41 cellular contexts compared by ENCODE assay signal in genomic region chr5:1244255-1244654, GRCh38. TPM values are rescaled to one million over a fixed set of nuclear protein-coding genes. Genes with fewer than 3 reads are reported as not detected.
"Had no signal": no experiment of that assay in that cellular context is flagged by ENCODE, and none has a peak within 500 bp of the region (broad histone marks: within the 10 kb centered on the region; RNA-seq: fewer than 3 reads in every experiment).

No MANE protein-coding gene starts in this region.

- H3K36me3 Mint-ChIP-seq: activated naive CD4-positive, alpha-beta T cell treated with anti-CD3 and anti-CD28 coated beads, Interleukin-2, amount 10 ng/mL, durations not matched to agents 7 days and 5 days; activated naive CD4-positive, alpha-beta T cell treated with anti-CD3 and anti-CD28 coated beads, Interleukin-2, amount 50 U/mL, for 24 hours; activated naive CD4-positive, alpha-beta T cell treated with anti-CD3 and anti-CD28 coated beads, Interleukin-2, amount 50 U/mL, for 72 hours; activated naive CD8-positive, alpha-beta T cell; activated naive CD8-positive, alpha-beta T cell treated with anti-CD3 and anti-CD28 coated beads for 36 hours; activated naive CD8-positive, alpha-beta T cell treated with anti-CD3 and anti-CD28 coated beads, Interleukin-2, amount 10 ng/mL, durations not matched to agents 7 days and 5 days; brain had no signal

- H3K27me3 ChIP-seq: ascending aorta, cardiac muscle cell had no signal

- H3K4me3 Mint-ChIP-seq: activated naive CD4-positive, alpha-beta T cell treated with anti-CD3 and anti-CD28 coated beads for 36 hours; activated naive CD4-positive, alpha-beta T cell treated with anti-CD3 and anti-CD28 coated beads, Interleukin-2, amount 10 ng/mL, durations not matched to agents 7 days and 5 days; activated naive CD4-positive, alpha-beta T cell treated with anti-CD3 and anti-CD28 coated beads, Interleukin-2, amount 50 U/mL, for 24 hours; activated naive CD8-positive, alpha-beta T cell; activated naive CD8-positive, alpha-beta T cell treated with anti-CD3 and anti-CD28 coated beads for 36 hours; activated naive CD8-positive, alpha-beta T cell treated with anti-CD3 and anti-CD28 coated beads, Interleukin-2, amount 10 ng/mL, durations not matched to agents 7 days and 5 days; activated naive CD8-positive, alpha-beta T cell treated with anti-CD3 and anti-CD28 coated beads, Interleukin-2, amount 50 U/mL, for 24 hours; activated T-cell treated with anti-CD3 and anti-CD28 coated beads, Interleukin-2, amount 50 U/mL, for 24 hours; activated T-cell treated with anti-CD3 and anti-CD28 coated beads, Interleukin-2, amount 50 U/mL, for 4 hours; activated T-cell treated with anti-CD3 and anti-CD28 coated beads, Interleukin-2, amount 50 U/mL, for 72 hours; activated T-helper 1 cell treated with anti-CD3 and anti-CD28 coated beads, Interleukin-12 subunit alpha, Interleukin-12 subunit beta, Interleukin-2, Interleukin-4 antibody, amounts not matched to agents 30 ng/mL and 10 ng/mL and 1 ng/mL, durations not matched to agents 14 hours and 24 hours and 36 hours; activated T-helper 17 cell treated with anti-CD3 and anti-CD28 coated beads, Interleukin-2, amount 50 U/mL, for 72 hours; brain; central memory CD8-positive, alpha-beta T cell had no signal

- H3K27me3 Mint-ChIP-seq: activated T-helper 17 cell treated with anti-CD3 and anti-CD28 coated beads, Interleukin-2, amount 50 U/mL, for 72 hours; brain had no signal

- H3K27ac ChIP-seq: adrenal gland, ascending aorta, body of pancreas, brain microvascular endothelial cell, breast epithelium, cardiac muscle cell had no signal

- H3K4me1 ChIP-seq: adrenal gland, ascending aorta, breast epithelium had no signal

- H3K4me1 Mint-ChIP-seq: activated naive CD4-positive, alpha-beta T cell treated with anti-CD3 and anti-CD28 coated beads, Interleukin-2, amount 10 ng/mL, durations not matched to agents 7 days and 5 days; activated naive CD4-positive, alpha-beta T cell treated with anti-CD3 and anti-CD28 coated beads, Interleukin-2, amount 50 U/mL, for 24 hours; activated naive CD8-positive, alpha-beta T cell treated with anti-CD3 and anti-CD28 coated beads for 36 hours; activated naive CD8-positive, alpha-beta T cell treated with anti-CD3 and anti-CD28 coated beads, Interleukin-2, amount 10 ng/mL, durations not matched to agents 7 days and 5 days; activated naive CD8-positive, alpha-beta T cell treated with anti-CD3 and anti-CD28 coated beads, Interleukin-2, amount 50 U/mL, for 24 hours; activated T-helper 17 cell treated with anti-CD3 and anti-CD28 coated beads, Interleukin-2, amount 50 U/mL, for 72 hours; central memory CD8-positive, alpha-beta T cell had no signal

- ATAC-seq: activated naive CD4-positive, alpha-beta T cell treated with anti-CD3 and anti-CD28 coated beads, Interleukin-2, amount 50 U/mL, for 72 hours; activated naive CD8-positive, alpha-beta T cell treated with anti-CD3 and anti-CD28 coated beads, Interleukin-2, amount 50 U/mL, for 24 hours; activated T-cell treated with anti-CD3 and anti-CD28 coated beads, Interleukin-2, amount 50 U/mL, for 4 hours; activated T-cell treated with anti-CD3 and anti-CD28 coated beads, Interleukin-2, amount 50 U/mL, for 72 hours; activated T-helper 17 cell treated with anti-CD3 and anti-CD28 coated beads, Interleukin-2, amount 50 U/mL, for 72 hours; body of pancreas had no signal

- DNase-seq: activated effector memory CD4-positive, alpha-beta T cell treated with anti-CD3 and anti-CD28 coated beads, Interleukin-2, amount 50 U/mL, for 16 hours; activated effector memory CD4-positive, alpha-beta T cell treated with Interleukin-2 at 50 U/mL for 16 hours; activated gamma-delta T cell; activated gamma-delta T cell treated with Interleukin-2 at 50 U/mL for 16 hours; activated naive CD4-positive, alpha-beta T cell; activated naive CD4-positive, alpha-beta T cell treated with anti-CD3 and anti-CD28 coated beads for 36 hours; activated naive CD4-positive, alpha-beta T cell treated with anti-CD3 and anti-CD28 coated beads, Interleukin-2, amount 10 ng/mL, durations not matched to agents 7 days and 5 days; activated naive CD4-positive, alpha-beta T cell treated with anti-CD3 and anti-CD28 coated beads, Interleukin-2, amount 50 U/mL, for 16 hours; activated naive CD4-positive, alpha-beta T cell treated with Interleukin-2 at 50 U/mL for 16 hours; activated naive CD8-positive, alpha-beta T cell treated with anti-CD3 and anti-CD28 coated beads for 36 hours; activated naive CD8-positive, alpha-beta T cell treated with anti-CD3 and anti-CD28 coated beads, Interleukin-2, amount 10 ng/mL, durations not matched to agents 7 days and 5 days; activated naive CD8-positive, alpha-beta T cell treated with anti-CD3 and anti-CD28 coated beads, Interleukin-2, amount 50 U/mL, for 24 hours; activated T-cell treated with anti-CD3 and anti-CD28 coated beads, Interleukin-2, amount 50 U/mL, for 1 hour; activated T-cell treated with anti-CD3 and anti-CD28 coated beads, Interleukin-2, amount 50 U/mL, for 24 hours; activated T-cell treated with anti-CD3 and anti-CD28 coated beads, Interleukin-2, amount 50 U/mL, for 4 hours; activated T-cell treated with anti-CD3 and anti-CD28 coated beads, Interleukin-2, amount 50 U/mL, for 48 hours; activated T-cell treated with anti-CD3 and anti-CD28 coated beads, Interleukin-2, amount 50 U/mL, for 72 hours; adrenal gland; amniotic stem cell; aorta; brain microvascular endothelial cell; central memory CD4-positive, alpha-beta T cell; cerebellar nuclear complex had no signal

- H3K4me3 ChIP-seq: adrenal gland, ascending aorta, body of pancreas, breast epithelium, cardiac muscle cell had no signal

- H3K27ac Mint-ChIP-seq: activated naive CD4-positive, alpha-beta T cell treated with anti-CD3 and anti-CD28 coated beads for 36 hours; activated naive CD4-positive, alpha-beta T cell treated with anti-CD3 and anti-CD28 coated beads, Interleukin-2, amount 10 ng/mL, durations not matched to agents 7 days and 5 days; activated naive CD4-positive, alpha-beta T cell treated with anti-CD3 and anti-CD28 coated beads, Interleukin-2, amount 50 U/mL, for 24 hours; activated naive CD4-positive, alpha-beta T cell treated with anti-CD3 and anti-CD28 coated beads, Interleukin-2, amount 50 U/mL, for 72 hours; activated naive CD8-positive, alpha-beta T cell; activated naive CD8-positive, alpha-beta T cell treated with anti-CD3 and anti-CD28 coated beads for 36 hours; activated naive CD8-positive, alpha-beta T cell treated with anti-CD3 and anti-CD28 coated beads, Interleukin-2, amount 10 ng/mL, durations not matched to agents 7 days and 5 days; activated naive CD8-positive, alpha-beta T cell treated with anti-CD3 and anti-CD28 coated beads, Interleukin-2, amount 50 U/mL, for 24 hours; activated T-cell treated with anti-CD3 and anti-CD28 coated beads, Interleukin-2, amount 50 U/mL, for 24 hours; activated T-cell treated with anti-CD3 and anti-CD28 coated beads, Interleukin-2, amount 50 U/mL, for 72 hours; activated T-helper 1 cell treated with anti-CD3 and anti-CD28 coated beads, Interleukin-12 subunit alpha, Interleukin-12 subunit beta, Interleukin-2, Interleukin-4 antibody, amounts not matched to agents 30 ng/mL and 10 ng/mL and 1 ng/mL, durations not matched to agents 14 hours and 24 hours and 36 hours; activated T-helper 17 cell treated with anti-CD3 and anti-CD28 coated beads, Interleukin-2, amount 50 U/mL, for 72 hours; activated T-helper 2 cell treated with anti-CD3 and anti-CD28 coated beads, Interferon-gamma antibody, Interleukin-2, Interleukin-4, amounts not matched to agents 10 μg/mL and 5 μg/mL and 100 μg/mL, durations not matched to agents 14 hours and 24 hours and 36 hours; brain had no signal

- H3K36me3 ChIP-seq: adrenal gland, ascending aorta, brain microvascular endothelial cell, breast epithelium, cardiac muscle cell had no signal

- H3K9me3 ChIP-seq: adrenal gland, ascending aorta, body of pancreas, breast epithelium had no signal

- H3K9me3 Mint-ChIP-seq: activated naive CD4-positive, alpha-beta T cell treated with anti-CD3 and anti-CD28 coated beads for 36 hours; activated naive CD4-positive, alpha-beta T cell treated with anti-CD3 and anti-CD28 coated beads, Interleukin-2, amount 10 ng/mL, durations not matched to agents 7 days and 5 days; activated naive CD4-positive, alpha-beta T cell treated with anti-CD3 and anti-CD28 coated beads, Interleukin-2, amount 50 U/mL, for 24 hours; activated naive CD4-positive, alpha-beta T cell treated with anti-CD3 and anti-CD28 coated beads, Interleukin-2, amount 50 U/mL, for 72 hours; activated naive CD8-positive, alpha-beta T cell treated with anti-CD3 and anti-CD28 coated beads for 36 hours; activated naive CD8-positive, alpha-beta T cell treated with anti-CD3 and anti-CD28 coated beads, Interleukin-2, amount 10 ng/mL, durations not matched to agents 7 days and 5 days; activated naive CD8-positive, alpha-beta T cell treated with anti-CD3 and anti-CD28 coated beads, Interleukin-2, amount 50 U/mL, for 24 hours; activated T-cell treated with anti-CD3 and anti-CD28 coated beads, Interleukin-2, amount 50 U/mL, for 24 hours; activated T-cell treated with anti-CD3 and anti-CD28 coated beads, Interleukin-2, amount 50 U/mL, for 4 hours; activated T-cell treated with anti-CD3 and anti-CD28 coated beads, Interleukin-2, amount 50 U/mL, for 72 hours; activated T-helper 1 cell treated with anti-CD3 and anti-CD28 coated beads, Interleukin-12 subunit alpha, Interleukin-12 subunit beta, Interleukin-2, Interleukin-4 antibody, amounts not matched to agents 30 ng/mL and 10 ng/mL and 1 ng/mL, durations not matched to agents 14 hours and 24 hours and 36 hours; activated T-helper 17 cell treated with anti-CD3 and anti-CD28 coated beads, Interleukin-2, amount 50 U/mL, for 72 hours; activated T-helper 2 cell treated with anti-CD3 and anti-CD28 coated beads, Interferon-gamma antibody, Interleukin-2, Interleukin-4, amounts not matched to agents 10 μg/mL and 5 μg/mL and 100 μg/mL, durations not matched to agents 14 hours and 24 hours and 36 hours; brain; central memory CD8-positive, alpha-beta T cell had no signal

RNA-seq across cellular contexts. Expression of gene SLC6A18, which starts 19.1 kb away (rescaled TPM):
- total RNA-seq: activated naive CD4-positive, alpha-beta T cell treated with anti-CD3 and anti-CD28 coated beads for 36 hours; activated naive CD4-positive, alpha-beta T cell treated with anti-CD3 and anti-CD28 coated beads, Interleukin-2, amount 50 U/mL, for 72 hours; activated naive CD8-positive, alpha-beta T cell treated with anti-CD3 and anti-CD28 coated beads for 36 hours; activated naive CD8-positive, alpha-beta T cell treated with anti-CD3 and anti-CD28 coated beads, Interleukin-2, amount 10 ng/mL, durations not matched to agents 7 days and 5 days; activated T-cell treated with anti-CD3 and anti-CD28 coated beads, Interleukin-2, amount 50 U/mL, for 4 hours; activated T-cell treated with anti-CD3 and anti-CD28 coated beads, Interleukin-2, amount 50 U/mL, for 72 hours; activated T-helper 1 cell treated with anti-CD3 and anti-CD28 coated beads, Interleukin-12 subunit alpha, Interleukin-12 subunit beta, Interleukin-2, Interleukin-4 antibody, amounts not matched to agents 30 ng/mL and 10 ng/mL and 1 ng/mL, durations not matched to agents 14 hours and 24 hours and 36 hours; activated T-helper 17 cell treated with anti-CD3 and anti-CD28 coated beads, Interleukin-2, amount 50 U/mL, for 72 hours; activated T-helper 2 cell treated with anti-CD3 and anti-CD28 coated beads, Interferon-gamma antibody, Interleukin-2, Interleukin-4, amounts not matched to agents 10 μg/mL and 5 μg/mL and 100 μg/mL, durations not matched to agents 14 hours and 24 hours and 36 hours; adrenal gland; aorta; ascending aorta; astrocyte; body of pancreas; breast epithelium; bronchial epithelial cell; cardiac muscle cell; cardiac septum; cerebellum; chondrocyte had no signal
- polyA plus RNA-seq: adipose tissue, adrenal gland, aorta, cardiac muscle cell had no signal

RNA-seq across cellular contexts. Expression of gene SLC6A19, which starts 42.9 kb away (rescaled TPM):
- total RNA-seq: activated naive CD4-positive, alpha-beta T cell treated with anti-CD3 and anti-CD28 coated beads for 36 hours; activated naive CD4-positive, alpha-beta T cell treated with anti-CD3 and anti-CD28 coated beads, Interleukin-2, amount 50 U/mL, for 72 hours; activated naive CD8-positive, alpha-beta T cell treated with anti-CD3 and anti-CD28 coated beads for 36 hours; activated naive CD8-positive, alpha-beta T cell treated with anti-CD3 and anti-CD28 coated beads, Interleukin-2, amount 10 ng/mL, durations not matched to agents 7 days and 5 days; activated T-cell treated with anti-CD3 and anti-CD28 coated beads, Interleukin-2, amount 50 U/mL, for 72 hours; activated T-helper 1 cell treated with anti-CD3 and anti-CD28 coated beads, Interleukin-12 subunit alpha, Interleukin-12 subunit beta, Interleukin-2, Interleukin-4 antibody, amounts not matched to agents 30 ng/mL and 10 ng/mL and 1 ng/mL, durations not matched to agents 14 hours and 24 hours and 36 hours; activated T-helper 17 cell treated with anti-CD3 and anti-CD28 coated beads, Interleukin-2, amount 50 U/mL, for 72 hours; activated T-helper 2 cell treated with anti-CD3 and anti-CD28 coated beads, Interferon-gamma antibody, Interleukin-2, Interleukin-4, amounts not matched to agents 10 μg/mL and 5 μg/mL and 100 μg/mL, durations not matched to agents 14 hours and 24 hours and 36 hours; adrenal gland; ascending aorta; astrocyte; breast epithelium; bronchial epithelial cell; chondrocyte had no signal
- polyA plus RNA-seq: adrenal gland had no signal

RNA-seq across cellular contexts. Expression of gene TERT, which starts 50.6 kb away (rescaled TPM):
- total RNA-seq: aorta, ascending aorta, body of pancreas, bronchial epithelial cell, cardiac septum, cerebellum, chondrocyte had no signal
- polyA plus RNA-seq: adrenal gland, aorta, cardiac muscle cell had no signal
